Comparison of ENCODE assay signal across 9 cellular contexts in genomic region chr17:8832711-8833352, GRCh38. TPM values are rescaled to one million over a fixed set of nuclear protein-coding genes. Genes with fewer than 3 reads are reported as not detected.
A peak's percentile ranks its signal among the peaks of the same experiment; 100 is the strongest.
DNase-seq lines count a peak whose midpoint lies in the region; TF ChIP-seq lines count a peak whose summit lies in the region.
"Had no signal": no experiment of that assay in that cellular context is flagged by ENCODE, and none has a peak within 500 bp of the region (broad histone marks: within the 10 kb centered on the region; RNA-seq: fewer than 3 reads in every experiment).

No MANE protein-coding gene starts in this region.

- no TSS peak for BruUV-seq in Caco-2 (replicated peaks; lab: Mats Ljungman, UMichigan)

- intact Hi-C loops in Caco-2 (cut with micrococcal nuclease; ENCODE audit: unreplicated experiment) = no loop called here
- intact Hi-C loops in dorsolateral prefrontal cortex (cut with DNase I) = no loop called here

- POLR2A ChIA-PET in Caco-2 (lab: Charles Lee) = no interaction called here

- H3K9me3 Mint-ChIP-seq in Caco-2 (ENCODE audit: unreplicated experiment) (no peaks in the 10 kb centered on the region), nephron progenitor cell (no peaks in the 10 kb centered on the region)
- H3K9me3 Mint-ChIP-seq in activated naive CD8-positive, alpha-beta T cell treated with anti-CD3 and anti-CD28 coated beads for 36 hours = no peaks in the 10 kb centered on the region

- TF ChIP-seq CTCF in Caco-2 (IDR thresholded peaks at IDR 0.05; ENCODE audit: insufficient read depth in 1 of 2, low read depth in 1 of 2, low read length in 1 of 2, severe bottlenecking in 1 of 2, unreplicated experiment in 1 of 2) = peak; percentile 3 to 31
- TF ChIP-seq CTCF in nephron progenitor cell (IDR thresholded peaks at IDR 0.05) = peak; percentile 69
- peak in 20 of 56 donors; percentile 8 to 38 (median 20) for TF ChIP-seq CTCF in dorsolateral prefrontal cortex (IDR thresholded peaks at IDR 0.05 in 54 of 56, conservative IDR thresholded peaks at IDR 0.05 in 2 of 56; ENCODE audit: low read depth in 1 of 56, partially characterized antibody in 56 of 56)

- H3K4me3 Mint-ChIP-seq in Caco-2 (ENCODE audit: unreplicated experiment) = no peak overlapping the region
- H3K4me3 Mint-ChIP-seq in activated naive CD8-positive, alpha-beta T cell treated with anti-CD3 and anti-CD28 coated beads for 36 hours = no peak overlapping the region
- no peak overlapping the region for H3K4me3 Mint-ChIP-seq in nephron progenitor cell

- H3K27ac Mint-ChIP-seq in Caco-2 (ENCODE audit: unreplicated experiment) (no peak overlapping the region), nephron progenitor cell (no peak overlapping the region)
- no peak overlapping the region for H3K27ac Mint-ChIP-seq in activated naive CD8-positive, alpha-beta T cell treated with anti-CD3 and anti-CD28 coated beads for 36 hours

- no peaks in the 10 kb centered on the region for H3K4me1 ChIP-seq in Caco-2

- no peaks in the 10 kb centered on the region for H3K27me3 ChIP-seq in Caco-2 (replicated peaks; ENCODE audit: control insufficient read depth, insufficient read depth, low read length)
- H3K27me3 ChIP-seq in dorsolateral prefrontal cortex = peaks cover 0 to 39% (median 9%) of the 10 kb centered on the region in 45 donors

- CTCF ChIA-PET in Caco-2 (lab: Charles Lee) = no interaction called here

- no peaks in the 10 kb centered on the region for H3K27me3 Mint-ChIP-seq in Caco-2 (ENCODE audit: insufficient read depth, unreplicated experiment)
- no peaks in the 10 kb centered on the region for H3K27me3 Mint-ChIP-seq in activated naive CD8-positive, alpha-beta T cell treated with anti-CD3 and anti-CD28 coated beads for 36 hours
- peaks cover 16% of the 10 kb centered on the region for H3K27me3 Mint-ChIP-seq in nephron progenitor cell (ENCODE audit: low read depth, poor library complexity)

- H3K4me1 Mint-ChIP-seq in Caco-2 (ENCODE audit: low read depth, unreplicated experiment) = no peaks in the 10 kb centered on the region
- no peaks in the 10 kb centered on the region for H3K4me1 Mint-ChIP-seq in activated naive CD8-positive, alpha-beta T cell treated with anti-CD3 and anti-CD28 coated beads for 36 hours
- peaks cover 19% of the 10 kb centered on the region for H3K4me1 Mint-ChIP-seq in nephron progenitor cell

- H3K9me3 ChIP-seq in Caco-2 = no peaks in the 10 kb centered on the region

- H3K4me3 ChIP-seq in Caco-2 (ENCODE audit: low read depth, low read length) (no peak overlapping the region), dorsolateral prefrontal cortex (no peak overlapping the region)

- DNase-seq in Caco-2 = peak in 1 of 2 experiments; percentile 8
- DNase-seq in NAMALWA (ENCODE audit: low spot score) = peak; percentile 3
- DNase-seq in activated naive CD8-positive, alpha-beta T cell treated with anti-CD3 and anti-CD28 coated beads for 36 hours = peak; percentile 46
- DNase-seq in nephron progenitor cell = peak; percentile 73
- no peak for DNase-seq in DMS114 treated with DMSO at 0.1 percent for 48 hours (lab: John Stamatoyannopoulos, UW; ENCODE audit: unreplicated experiment)
- no peak for DNase-seq in dorsolateral prefrontal cortex
- DNase-seq in globus pallidus (ENCODE audit: low spot score) = no peak
- no peak for DNase-seq in NCI-H187 (lab: John Stamatoyannopoulos, UW)

- no peaks in the 10 kb centered on the region for H3K36me3 ChIP-seq in Caco-2 (ENCODE audit: control insufficient read depth, insufficient read depth, low read length)

- H3K36me3 Mint-ChIP-seq in Caco-2 (ENCODE audit: insufficient read depth, unreplicated experiment) = no peaks in the 10 kb centered on the region
- H3K36me3 Mint-ChIP-seq in activated naive CD8-positive, alpha-beta T cell treated with anti-CD3 and anti-CD28 coated beads for 36 hours = no peaks in the 10 kb centered on the region
- no peaks in the 10 kb centered on the region for H3K36me3 Mint-ChIP-seq in nephron progenitor cell (ENCODE audit: low read depth)

- H3K27ac ChIP-seq in dorsolateral prefrontal cortex = no peak overlapping the region

RNA-seq across cellular contexts. Expression of gene MFSD6L, which starts 33.7 kb away (rescaled TPM):
- not detected in 2 replicates for total RNA-seq in Caco-2 (2022)
- not detected for total RNA-seq in activated naive CD8-positive, alpha-beta T cell treated with anti-CD3 and anti-CD28 coated beads for 36 hours
- total RNA-seq in dorsolateral prefrontal cortex = under 1 TPM in 21 of 120 experiments, not detected in 99; 0.17 to 0.44 (median 0.30) TPM
- total RNA-seq: renal cortical epithelial cell had no signal

RNA-seq across cellular contexts. Expression of gene PIK3R6, which starts 34.6 kb away (rescaled TPM):
- not detected in 2 replicates for total RNA-seq in Caco-2 (2022)
- 1 to 10 TPM in 1 of 2 experiments, under 1 TPM in 1; 0.88 to 1.0 TPM for total RNA-seq in activated naive CD8-positive, alpha-beta T cell treated with anti-CD3 and anti-CD28 coated beads for 36 hours
- 1 to 10 TPM in 30 of 120 experiments, under 1 TPM in 89, not detected in 1; 0.13 to 1.8 (median 0.75) TPM for total RNA-seq in dorsolateral prefrontal cortex
- total RNA-seq: renal cortical epithelial cell had no signal

Comparison
In these comparisons a context has a peak if more than half of its experiments do, and no peak if none do; other contexts are left out.
1. DNase-seq: peak in NAMALWA (single experiment), activated naive CD8-positive, alpha-beta T cell treated with anti-CD3 and anti-CD28 coated beads for 36 hours (single experiment) and nephron progenitor cell (single experiment); none in DMS114 treated with DMSO at 0.1 percent for 48 hours (single experiment), dorsolateral prefrontal cortex (0 of 10), globus pallidus (single experiment) and NCI-H187 (0 of 2).